In the genomic region with DNA sequence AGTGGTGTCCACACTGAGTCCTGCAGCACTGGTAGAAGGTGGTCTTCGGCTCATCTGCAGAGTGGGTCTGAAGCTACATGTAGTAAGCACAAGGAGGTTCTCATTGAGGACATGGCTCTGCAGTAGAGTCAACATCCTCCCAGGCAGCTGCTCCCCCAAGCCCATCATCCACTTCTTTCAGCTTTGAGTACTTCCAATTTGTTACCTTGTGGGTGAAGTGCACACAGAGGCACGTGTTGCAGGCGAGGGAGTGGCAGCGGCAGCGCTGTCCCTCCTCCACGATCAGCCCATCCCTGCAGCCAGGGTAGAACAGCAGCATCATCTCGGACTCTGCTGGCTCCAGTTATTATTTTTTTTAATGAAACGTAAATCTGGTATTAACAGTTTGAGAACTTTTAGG, we compare ENCODE assay signal across 30 cellular contexts. TPM values are rescaled to one million over a fixed set of nuclear protein-coding genes. Genes with fewer than 3 reads are reported as not detected.
DNase-seq lines count a peak whose midpoint lies in the region; ATAC-seq and TF ChIP-seq lines count a peak whose summit lies in the region.
"Had no signal": no experiment of that assay in that cellular context is flagged by ENCODE, and none has a peak within 500 bp of the region (broad histone marks: within the 10 kb centered on the region; RNA-seq: fewer than 3 reads in every experiment).

No MANE protein-coding gene starts in this region.

- peaks cover 26% of the 10 kb centered on the region for H3K4me1 ChIP-seq in neural progenitor cell
- H3K4me1 ChIP-seq: parathyroid adenoma had no signal

- H2AFZ ChIP-seq in neural progenitor cell (replicated peaks): no peak overlapping the region
- H2AFZ ChIP-seq: parathyroid adenoma had no signal

- no peaks in the 10 kb centered on the region for H3K9me3 Mint-ChIP-seq in neural progenitor cell
- H3K9me3 Mint-ChIP-seq: activated naive CD8-positive, alpha-beta T cell treated with anti-CD3 and anti-CD28 coated beads, Interleukin-2, amount 10 ng/mL, durations not matched to agents 7 days and 5 days; nephron progenitor cell; T-helper 2 cell treated with Interferon-gamma antibody and Interleukin-4, amounts not matched to agents 5 μg/mL and 100 μg/mL, for 36 hours had no signal

- no peak for TF ChIP-seq CTCF in neural progenitor cell (IDR thresholded peaks at IDR 0.05)

- H3K27me3 Mint-ChIP-seq in neural progenitor cell (ENCODE audit: insufficient read depth, low read depth): peaks cover 48% of the 10 kb centered on the region

- H3K79me2 ChIP-seq in neural progenitor cell (ENCODE audit: low read depth): no peaks in the 10 kb centered on the region
- H3K79me2 ChIP-seq: parathyroid adenoma had no signal

- H3K4me3 ChIP-seq in neural progenitor cell: no peak overlapping the region
- H3K4me3 ChIP-seq: smooth muscle cell, stomach, transverse colon had no signal

- H3F3A ChIP-seq in neural progenitor cell (ENCODE audit: low read depth): peaks cover 37% of the 10 kb centered on the region

- no peak for ATAC-seq in HG02973 (IDR thresholded peaks at IDR 0.05; ENCODE audit: unreplicated experiment)
- ATAC-seq: activated CD4-positive, alpha-beta T cell treated with anti-CD3 and anti-CD28 coated beads for 36 hours; esophagus mucosa had no signal

- H3K36me3 ChIP-seq in neural progenitor cell: no peaks in the 10 kb centered on the region
- H3K36me3 ChIP-seq: stomach, transverse colon had no signal

- peaks cover 47% of the 10 kb centered on the region for H3K4me1 Mint-ChIP-seq in neural progenitor cell

- no peak overlapping the region for H3K9ac ChIP-seq in neural progenitor cell
- H3K9ac ChIP-seq: KMS-11, parathyroid adenoma had no signal

- H3K9me3 ChIP-seq in neural progenitor cell (ENCODE audit: low read depth): no peaks in the 10 kb centered on the region
- H3K9me3 ChIP-seq: stomach, transverse colon had no signal

- H3K27me3 ChIP-seq in neural progenitor cell: peaks cover 57% of the 10 kb centered on the region

- DNase-seq in NCI-H2227 (lab: John Stamatoyannopoulos, UW; ENCODE audit: unreplicated experiment): peak; percentile 29
- no peak for DNase-seq in NCI-H2227 treated with DMSO at 0.1 percent for 48 hours (lab: John Stamatoyannopoulos, UW)
- DNase-seq in NCI-H187 (lab: John Stamatoyannopoulos, UW): peak; percentile 17 to 46
- DNase-seq in NCI-H748 (lab: John Stamatoyannopoulos, UW; ENCODE audit: unreplicated experiment): peak; percentile 57
- no peak for DNase-seq in neural progenitor cell (ENCODE audit: low spot score)
- DNase-seq in NCI-H2081 (lab: John Stamatoyannopoulos, UW): no peak
- no peak for DNase-seq in NCI-H128 (lab: John Stamatoyannopoulos, UW; ENCODE audit: unreplicated experiment)
- DNase-seq: activated CD4-positive, alpha-beta T cell treated with anti-CD3 and anti-CD28 coated beads for 36 hours; activated gamma-delta T cell; activated naive CD8-positive, alpha-beta T cell treated with anti-CD3 and anti-CD28 coated beads, Interleukin-2, amount 10 ng/mL, durations not matched to agents 7 days and 5 days; activated T-cell treated with anti-CD3 and anti-CD28 coated beads, Interleukin-2, amount 50 U/mL, for 1 hour; caudate nucleus; CD4-positive, alpha-beta memory T cell; DMS 273 treated with DMSO at 0.1 percent for 48 hours; foreskin melanocyte; GF-D8; HCEC 1CT; mammary epithelial cell; NCI-H2081 treated with DMSO at 0.1 percent for 48 hours; nephron progenitor cell; stimulated activated CD4-positive, alpha-beta T cell treated with anti-CD3 and anti-CD28 coated beads, Interleukin-2, amount 100 ng/mL, for 24 hours; stomach; transverse colon had no signal

- peak overlapping the region; percentile 89 for H3K27ac Mint-ChIP-seq in neural progenitor cell
- H3K27ac Mint-ChIP-seq: activated CD4-positive, alpha-beta T cell treated with anti-CD3 and anti-CD28 coated beads for 36 hours; activated naive CD8-positive, alpha-beta T cell treated with anti-CD3 and anti-CD28 coated beads, Interleukin-2, amount 10 ng/mL, durations not matched to agents 7 days and 5 days; nephron progenitor cell; T-helper 2 cell treated with Interferon-gamma antibody and Interleukin-4, amounts not matched to agents 5 μg/mL and 100 μg/mL, for 36 hours had no signal

- H4K20me1 ChIP-seq in neural progenitor cell (ENCODE audit: low read depth): peaks cover 20% of the 10 kb centered on the region

- H3K27ac ChIP-seq in neural progenitor cell: no peak overlapping the region
- H3K27ac ChIP-seq: KMS-11, parathyroid adenoma, stomach, transverse colon had no signal

- H3K36me3 Mint-ChIP-seq in neural progenitor cell: peaks cover 3% of the 10 kb centered on the region
- H3K36me3 Mint-ChIP-seq: activated naive CD8-positive, alpha-beta T cell treated with anti-CD3 and anti-CD28 coated beads, Interleukin-2, amount 10 ng/mL, durations not matched to agents 7 days and 5 days; CD4-positive, alpha-beta memory T cell had no signal

- no peak overlapping the region for H3K4me3 Mint-ChIP-seq in neural progenitor cell
- H3K4me3 Mint-ChIP-seq: activated CD4-positive, alpha-beta T cell treated with anti-CD3 and anti-CD28 coated beads for 36 hours; activated naive CD8-positive, alpha-beta T cell treated with anti-CD3 and anti-CD28 coated beads, Interleukin-2, amount 10 ng/mL, durations not matched to agents 7 days and 5 days; T-helper 2 cell treated with Interferon-gamma antibody and Interleukin-4, amounts not matched to agents 5 μg/mL and 100 μg/mL, for 36 hours had no signal

- H3K4me2 ChIP-seq in neural progenitor cell: no peak overlapping the region
- H3K4me2 ChIP-seq: smooth muscle cell had no signal

RNA-seq across cellular contexts. Expression of gene SSTR2, which starts 1.8 kb away (rescaled TPM):
- 0.43 and 0.74 TPM in 2 replicates for total RNA-seq in neural progenitor cell (ENCODE audit: low replicate concordance)
- total RNA-seq: activated naive CD8-positive, alpha-beta T cell treated with anti-CD3 and anti-CD28 coated beads, Interleukin-2, amount 10 ng/mL, durations not matched to agents 7 days and 5 days; CD4-positive, alpha-beta memory T cell; esophagus mucosa; HT-29; mammary epithelial cell had no signal

RNA-seq across cellular contexts. Expression of gene COG1, which starts 29.8 kb away (rescaled TPM):
- 11.7 and 22.9 TPM in 2 replicates for total RNA-seq in neural progenitor cell (ENCODE audit: low replicate concordance)

Comparison
In these comparisons a context has a peak if more than half of its experiments do, and no peak if none do; other contexts are left out.
1. DNase-seq: peak in NCI-H2227 (single experiment), NCI-H187 (2 of 2) and NCI-H748 (single experiment); none in NCI-H2227 treated with DMSO at 0.1 percent for 48 hours (single experiment), neural progenitor cell (single experiment), NCI-H2081 (0 of 2) and NCI-H128 (single experiment).